In genomic region chr6:21005816-21006553, GRCh38 we compare ENCODE assay signal across 9 cellular contexts.
DNase-seq lines count a peak whose midpoint lies in the region; ATAC-seq lines count a peak whose summit lies in the region.
"Had no signal": no experiment of that assay in that cellular context is flagged by ENCODE, and none has a peak within 500 bp of the region (broad histone marks: within the 10 kb centered on the region; RNA-seq: fewer than 3 reads in every experiment).

No MANE protein-coding gene starts in this region.

- peak overlapping the region; percentile 10 for H3K4me2 ChIP-seq in mesenchymal stem cell (ENCODE audit: low read length, poor library complexity, severe bottlenecking)

- H3K79me1 ChIP-seq in mesenchymal stem cell (replicated peaks; ENCODE audit: low read length, poor library complexity, severe bottlenecking), result peaks cover 3% of the 10 kb centered on the region

- no peak overlapping the region for H2AK5ac ChIP-seq in mesenchymal stem cell (ENCODE audit: low read length, severe bottlenecking)

- ATAC-seq in HG03432 (IDR thresholded peaks at IDR 0.05; ENCODE audit: unreplicated experiment) (peak; percentile 50), HG02870 (IDR thresholded peaks at IDR 0.05; ENCODE audit: unreplicated experiment) (no peak), GM21723 (IDR thresholded peaks at IDR 0.05; ENCODE audit: unreplicated experiment) (no peak)

- peak; percentile 54 for DNase-seq in GM04504 (ENCODE audit: low read depth)
- DNase-seq in amniotic epithelial cell (ENCODE audit: low read depth), result peak; percentile 81
- peak; percentile 81 for DNase-seq in mesenchymal stem cell
- no peak for DNase-seq in HUDEP-2 (lab: John Stamatoyannopoulos, UW; ENCODE audit: unreplicated experiment in 76 of 76)
- DNase-seq in GDM1 (lab: John Stamatoyannopoulos, UW), result no peak
- DNase-seq: right lobe of liver had no signal

- no CpG with 5 or more reads among the region's 3 CpGs for WGBS in mesenchymal stem cell

- no peaks in the 10 kb centered on the region for H3K27me3 ChIP-seq in mesenchymal stem cell (ENCODE audit: control insufficient read depth in 1 of 2, insufficient read depth in 1 of 2, low read length in 2 of 2)
- H3K27me3 ChIP-seq: right lobe of liver had no signal

- no peaks in the 10 kb centered on the region for H3K9me3 ChIP-seq in mesenchymal stem cell (ENCODE audit: control insufficient read depth, low read length)
- H3K9me3 ChIP-seq: right lobe of liver had no signal

- no peak overlapping the region for H3K23ac ChIP-seq in mesenchymal stem cell (ENCODE audit: low read length in 2 of 2)

- H2BK12ac ChIP-seq in mesenchymal stem cell (ENCODE audit: low read length in 2 of 2), result no peak overlapping the region

- H2BK120ac ChIP-seq in mesenchymal stem cell (ENCODE audit: low read depth, low read length), result no peak overlapping the region

- no peak overlapping the region for H3K18ac ChIP-seq in mesenchymal stem cell (ENCODE audit: low read depth in 1 of 2, low read length in 2 of 2)

- no peak overlapping the region for H4K8ac ChIP-seq in mesenchymal stem cell (ENCODE audit: low read length)

- no peak overlapping the region for H3K14ac ChIP-seq in mesenchymal stem cell (ENCODE audit: low read length in 2 of 2)

- no peaks in the 10 kb centered on the region for H3K4me1 ChIP-seq in mesenchymal stem cell (ENCODE audit: control insufficient read depth, insufficient read depth, low read depth, low read length)

- no peak overlapping the region for H4K91ac ChIP-seq in mesenchymal stem cell (ENCODE audit: low read length)

- H2BK5ac ChIP-seq in mesenchymal stem cell (ENCODE audit: low read depth, low read length, poor library complexity, severe bottlenecking), result no peak overlapping the region

- H3K4me3 ChIP-seq in mesenchymal stem cell (ENCODE audit: insufficient read depth in 1 of 2, low read depth in 1 of 2, low read length in 2 of 2), result peak overlapping the region in 1 of 2 experiments; percentile 24
- H3K4me3 ChIP-seq: right lobe of liver had no signal

- H2BK15ac ChIP-seq in mesenchymal stem cell (ENCODE audit: low read depth, poor library complexity, severe bottlenecking), result no peak overlapping the region

- peak overlapping the region; percentile 76 for H3K9ac ChIP-seq in mesenchymal stem cell (ENCODE audit: low read length)

- H3K27ac ChIP-seq in mesenchymal stem cell (ENCODE audit: low read length, poor library complexity, severe bottlenecking), result peak overlapping the region; percentile 62
- H3K27ac ChIP-seq: right lobe of liver had no signal

- no peaks in the 10 kb centered on the region for H3K36me3 ChIP-seq in mesenchymal stem cell (ENCODE audit: control insufficient read depth in 1 of 2, insufficient read depth in 2 of 2, low read depth in 1 of 2, low read length in 2 of 2)
- H3K36me3 ChIP-seq: right lobe of liver had no signal

- no peak overlapping the region for H3K4ac ChIP-seq in mesenchymal stem cell (ENCODE audit: low read depth in 1 of 2, low read length in 2 of 2)

- no peak overlapping the region for H2AFZ ChIP-seq in mesenchymal stem cell (ENCODE audit: low read depth, low read length)

Comparison
In these comparisons a context has a peak if more than half of its experiments do, and no peak if none do; other contexts are left out.
1. DNase-seq: peak in GM04504 (single experiment), amniotic epithelial cell (single experiment) and mesenchymal stem cell (single experiment); none in HUDEP-2 (0 of 76) and GDM1 (single experiment).